ENCODE assay signal across 1 cellular context in genomic region chr17:60230358-60230757, GRCh38.
TF ChIP-seq lines count a peak whose summit lies in the region.

No MANE protein-coding gene starts in this region.

TF ChIP-seq in K562, 482 proteins besides CTCF, POLR2A, EP300 and RAD21 (continued from another document):
- TF ChIP-seq ZBTB11 (CRISPR knock-in tag; IDR thresholded peaks at IDR 0.05) (peak in 1 of 3 experiments; percentile 76; a peak in 2 of 6 replicates), NFRKB (IDR thresholded peaks at IDR 0.05; ENCODE audit: low read depth) (no peak), GTF2F1 (IDR thresholded peaks at IDR 0.05; ENCODE audit: low read depth, low read length) (no peak), UBTF (IDR thresholded peaks at IDR 0.05; ENCODE audit: borderline replicate concordance in 1 of 2, low read depth in 2 of 2, low read length in 2 of 2) (no peak)
